ENCODE assay signal across 16 cellular contexts in the genomic region with DNA sequence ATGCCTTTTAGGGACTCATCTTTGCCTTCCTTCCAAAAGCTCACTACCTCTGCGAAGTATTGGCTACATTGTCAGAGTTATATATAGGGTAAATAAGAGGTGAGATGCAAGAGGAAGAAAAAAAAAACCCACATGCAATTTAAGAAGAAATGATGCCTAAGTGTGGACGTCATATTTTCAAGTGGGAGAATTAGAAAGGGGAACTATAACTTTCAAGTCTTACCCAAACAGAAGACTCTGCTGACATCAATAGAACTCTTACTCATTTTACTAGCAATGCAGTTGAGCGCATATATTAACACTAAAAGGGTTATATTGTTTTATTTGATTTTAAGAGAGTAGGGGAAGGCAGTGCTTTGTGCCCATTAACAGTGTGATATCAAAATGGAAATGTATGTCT.
A peak's percentile ranks its signal among the peaks of the same experiment; 100 is the strongest.
DNase-seq lines count a peak whose midpoint lies in the region; ATAC-seq, FAIRE-seq and TF ChIP-seq lines count a peak whose summit lies in the region.
"Had no signal": no experiment of that assay in that cellular context is flagged by ENCODE, and none has a peak within 500 bp of the region (broad histone marks: within the 10 kb centered on the region; RNA-seq: fewer than 3 reads in every experiment).

No MANE protein-coding gene starts in this region.

- peaks cover 0 to 50% (median 22%) of the 10 kb centered on the region in 5 donors for H3K4me1 ChIP-seq in subcutaneous abdominal adipose tissue (ENCODE audit: control insufficient read depth in 5 of 5, insufficient read depth in 5 of 5, low read length in 5 of 5)

- peak; percentile 70 for ATAC-seq in GM19043 (IDR thresholded peaks at IDR 0.05; ENCODE audit: low read depth, unreplicated experiment)
- ATAC-seq in HG02588 (IDR thresholded peaks at IDR 0.05; ENCODE audit: unreplicated experiment) = peak; percentile 84
- ATAC-seq in HG03439 (IDR thresholded peaks at IDR 0.05; ENCODE audit: unreplicated experiment) = peak; percentile 73
- ATAC-seq: esophagus mucosa had no signal

- no peaks in the 10 kb centered on the region for H3K9me3 ChIP-seq in subcutaneous abdominal adipose tissue (ENCODE audit: control insufficient read depth in 5 of 5, low read length in 5 of 5)

- H3K27me3 ChIP-seq in subcutaneous abdominal adipose tissue (ENCODE audit: control insufficient read depth in 5 of 5, insufficient read depth in 4 of 5, low read length in 5 of 5) = no peaks in the 10 kb centered on the region

- no peak for TF ChIP-seq POLR2A in H54 (IDR thresholded peaks at IDR 0.05; ENCODE audit: low read depth, low read length)

- no peak overlapping the region for H3K4me3 ChIP-seq in subcutaneous abdominal adipose tissue (ENCODE audit: low read depth in 1 of 5, low read length in 5 of 5)

- no peak overlapping the region for H3K9ac ChIP-seq in subcutaneous abdominal adipose tissue (ENCODE audit: low read length in 5 of 5)

- H3K36me3 ChIP-seq in subcutaneous abdominal adipose tissue (ENCODE audit: control insufficient read depth in 5 of 5, insufficient read depth in 5 of 5, low read length in 5 of 5) = peaks cover 50 to 66% (median 59%) of the 10 kb centered on the region in 5 donors

- DNase-seq in H54 (ENCODE audit: insufficient read length, low spot score) (no peak), NCI-H446 (lab: John Stamatoyannopoulos, UW) (no peak), NCI-H69 (lab: John Stamatoyannopoulos, UW) (no peak)
- DNase-seq: activated CD4-positive, alpha-beta memory T cell treated with anti-CD3 and anti-CD28 coated beads for 36 hours; activated naive CD4-positive, alpha-beta T cell treated with Interleukin-2 at 50 U/mL for 16 hours; central memory CD4-positive, alpha-beta T cell; H7; IMR-90; NCI-H1694 treated with DMSO at 0.1 percent for 48 hours; substantia nigra; T-helper 2 cell had no signal

- FAIRE-seq in H54 (lab: Jason Lieb, UNC) = no peak

- peak overlapping the region; percentile 55 for H3K27ac ChIP-seq in subcutaneous abdominal adipose tissue (ENCODE audit: low read depth, low read length)
